In the genomic region with DNA sequence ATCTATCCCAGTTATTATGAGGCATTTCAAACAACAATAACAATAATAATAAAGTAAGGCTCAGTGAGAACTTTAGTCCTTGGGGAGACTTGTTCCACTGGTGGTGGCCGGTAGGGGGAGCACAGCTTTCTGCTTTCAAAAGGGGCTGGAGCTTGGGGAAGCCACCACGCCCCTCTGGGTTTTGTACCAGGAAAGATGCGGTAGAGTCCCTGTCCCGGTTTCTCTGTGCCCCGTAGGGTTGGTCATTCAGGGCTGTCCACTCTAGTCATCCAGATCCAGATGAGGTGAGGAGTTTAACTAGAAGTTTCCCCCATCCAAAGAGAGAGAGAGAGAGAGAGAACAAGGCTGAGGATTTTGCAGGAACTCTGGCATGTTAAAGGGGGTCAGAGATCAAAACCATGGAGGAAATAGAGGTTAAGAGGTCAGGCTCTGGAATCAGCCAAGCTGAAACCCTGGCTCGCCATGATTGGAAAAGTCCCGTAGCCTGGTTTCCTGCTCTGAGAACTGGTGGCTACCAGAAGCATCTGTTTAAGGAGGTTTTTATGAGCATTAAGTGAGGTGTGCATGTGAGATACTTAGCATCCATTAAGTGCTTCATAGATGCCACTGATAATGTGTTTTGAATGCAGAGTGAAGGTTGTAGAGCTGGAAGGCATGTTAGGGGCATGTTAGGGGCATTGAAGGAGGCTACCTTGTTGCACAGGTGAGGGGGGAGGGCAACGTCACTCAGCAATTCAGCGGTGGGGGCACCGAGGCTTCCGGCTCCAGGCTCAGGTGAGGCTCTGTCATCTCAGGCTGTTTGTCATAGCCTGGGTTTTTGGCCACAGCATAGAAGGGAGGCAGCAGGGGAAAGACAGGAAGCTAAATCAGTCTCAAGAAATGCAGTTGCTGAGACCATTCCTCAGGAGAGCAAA, we compare ENCODE assay signal across 9 cellular contexts.
DNase-seq lines count a peak whose midpoint lies in the region; ATAC-seq lines count a peak whose summit lies in the region.
"Had no signal": no experiment of that assay in that cellular context is flagged by ENCODE, and none has a peak within 500 bp of the region (broad histone marks: within the 10 kb centered on the region; RNA-seq: fewer than 3 reads in every experiment).

No MANE protein-coding gene starts in this region.

- intact Hi-C loops in left cardiac atrium (cut with DNase I) = loop anchor here (5.0 to 10.0 kb wide), 2 partner anchors 424 to 602 kb away; no protein-coding TSS in a partner anchor

- ATAC-seq in left cardiac atrium = no peak
- ATAC-seq: stimulated activated naive CD8-positive, alpha-beta T cell treated with anti-CD3 and anti-CD28 coated beads, Interleukin-15, amount 100 ng/mL, for 72 hours had no signal

- peak; percentile 29 to 44 for DNase-seq in activated CD4-positive, alpha-beta T cell treated with anti-CD3 and anti-CD28 coated beads for 24 hours (ENCODE audit: low read depth in 2 of 2)
- no peak for DNase-seq in activated CD4-positive, alpha-beta T cell treated with anti-CD3 and anti-CD28 coated beads for 4 hours
- peak; percentile 52 for DNase-seq in HCEC 1CT
- DNase-seq in MV-4-11 (lab: John Stamatoyannopoulos, UW) = peak; percentile 44
- peak; percentile 7 for DNase-seq in activated T-cell treated with anti-CD3 and anti-CD28 coated beads for 4 hours
- DNase-seq in left cardiac atrium = peak; percentile 49
- peak; percentile 7 for DNase-seq in stimulated activated CD4-positive, alpha-beta T cell treated with anti-CD3 and anti-CD28 coated beads, Interleukin-2, amount 100 ng/mL, for 4 hours (ENCODE audit: low read depth)
- DNase-seq in ureter (ENCODE audit: low spot score) = no peak

Comparison
In these comparisons a context has a peak if more than half of its experiments do, and no peak if none do; other contexts are left out.
1. DNase-seq: peak in activated CD4-positive, alpha-beta T cell treated with anti-CD3 and anti-CD28 coated beads for 24 hours (2 of 2), HCEC 1CT (single experiment), MV-4-11 (single experiment), activated T-cell treated with anti-CD3 and anti-CD28 coated beads for 4 hours (single experiment), left cardiac atrium (single experiment) and stimulated activated CD4-positive, alpha-beta T cell treated with anti-CD3 and anti-CD28 coated beads, Interleukin-2, amount 100 ng/mL, for 4 hours (single experiment); none in activated CD4-positive, alpha-beta T cell treated with anti-CD3 and anti-CD28 coated beads for 4 hours (0 of 2) and ureter (single experiment).